ENCODE assay signal across 8 cellular contexts in the genomic region with DNA sequence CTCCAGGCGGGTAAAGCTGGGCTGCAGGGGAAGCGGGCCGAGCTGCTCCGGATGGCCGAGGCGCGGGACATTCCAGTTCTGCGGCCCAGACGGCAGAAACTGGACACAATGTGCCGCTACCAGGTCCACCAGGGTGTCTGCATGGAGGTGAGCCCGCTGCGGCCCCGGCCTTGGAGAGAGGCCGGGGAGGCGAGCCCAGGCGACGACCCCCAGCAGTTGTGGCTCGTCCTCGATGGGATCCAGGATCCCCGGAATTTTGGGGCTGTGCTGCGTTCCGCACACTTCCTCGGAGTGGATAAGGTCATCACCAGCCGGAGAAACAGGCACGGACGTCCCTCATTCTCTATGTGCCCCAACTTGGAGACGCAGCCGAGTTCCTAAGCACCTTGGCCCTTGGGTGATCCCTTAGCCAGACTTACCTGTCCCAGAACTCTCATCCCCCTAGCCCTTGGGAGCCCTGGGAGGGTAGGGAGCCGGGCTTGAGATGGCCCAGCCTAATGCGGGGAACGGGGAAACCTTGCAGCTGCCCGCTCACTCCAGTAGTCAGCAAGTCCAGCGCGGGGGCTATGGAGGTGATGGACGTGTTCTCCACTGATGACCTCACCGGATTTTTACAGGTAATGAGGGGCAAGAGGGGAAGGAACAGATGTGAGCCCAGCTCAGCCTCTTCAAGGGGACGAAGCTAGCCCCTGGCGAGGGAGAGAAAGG. TPM values are rescaled to one million over a fixed set of nuclear protein-coding genes. Genes with fewer than 3 reads are reported as not detected.
DNase-seq lines count a peak whose midpoint lies in the region; ATAC-seq lines count a peak whose summit lies in the region.

No MANE protein-coding gene starts in this region.

- H3K27ac Mint-ChIP-seq in activated T-helper 17 cell treated with anti-CD3 and anti-CD28 coated beads, Interleukin-2, amount 50 U/mL, for 72 hours: peak overlapping the region; percentile 68

- WGBS in HUES64: 1% methylated on average over 38 of the region's 38 CpGs

- H3K27me3 ChIP-seq in HUES64 (ENCODE audit: insufficient read depth, low read length): no peaks in the 10 kb centered on the region; the same call in 1 of the 2 replicates

- H3K36me3 ChIP-seq in HUES64 (ENCODE audit: insufficient read depth, low read length): peaks cover 23% of the 10 kb centered on the region

- peaks cover 17% of the 10 kb centered on the region for H3K4me1 ChIP-seq in HUES64 (ENCODE audit: insufficient read depth, low read length)

- DNase-seq in NCI-H2081 (lab: John Stamatoyannopoulos, UW): peak; percentile 14 to 44
- no peak for DNase-seq in NCI-H2081 treated with DMSO at 0.1 percent for 48 hours (lab: John Stamatoyannopoulos, UW)
- DNase-seq in left ventricle myocardium superior: no peak
- DNase-seq in retina: peak; percentile 36
- DNase-seq in Ammon's horn (ENCODE audit: low spot score): no peak

- no peaks in the 10 kb centered on the region for H3K9me3 Mint-ChIP-seq in activated T-helper 17 cell treated with anti-CD3 and anti-CD28 coated beads, Interleukin-2, amount 50 U/mL, for 72 hours

- no peaks in the 10 kb centered on the region for H3K27me3 Mint-ChIP-seq in activated T-helper 17 cell treated with anti-CD3 and anti-CD28 coated beads, Interleukin-2, amount 50 U/mL, for 72 hours

- peak overlapping the region; percentile 89 for H3K4me3 Mint-ChIP-seq in activated T-helper 17 cell treated with anti-CD3 and anti-CD28 coated beads, Interleukin-2, amount 50 U/mL, for 72 hours

- H3K27ac ChIP-seq in HUES64 (ENCODE audit: low read depth, low read length): peak overlapping the region; percentile 78; the same call in 1 of the 2 replicates

- peaks cover 20% of the 10 kb centered on the region for H3K36me3 Mint-ChIP-seq in activated T-helper 17 cell treated with anti-CD3 and anti-CD28 coated beads, Interleukin-2, amount 50 U/mL, for 72 hours (ENCODE audit: low read depth)

- ATAC-seq in activated T-helper 17 cell treated with anti-CD3 and anti-CD28 coated beads, Interleukin-2, amount 50 U/mL, for 72 hours (replicated peaks): peak; percentile 23
- ATAC-seq in left ventricle myocardium superior: peak; percentile 5
- ATAC-seq in GM19452 (IDR thresholded peaks at IDR 0.05; ENCODE audit: unreplicated experiment): no peak

- intact Hi-C loops in left ventricle myocardium superior (cut with micrococcal nuclease): no loop called here

- H3K4me3 ChIP-seq in HUES64 (ENCODE audit: low read length): peak overlapping the region; percentile 70

- H3K9me3 ChIP-seq in HUES64 (ENCODE audit: insufficient read depth, low read depth, low read length): no peaks in the 10 kb centered on the region

- H3K4me1 Mint-ChIP-seq in activated T-helper 17 cell treated with anti-CD3 and anti-CD28 coated beads, Interleukin-2, amount 50 U/mL, for 72 hours: peaks cover 28% of the 10 kb centered on the region

- H3K9ac ChIP-seq in HUES64 (ENCODE audit: low read depth, low read length): peak overlapping the region; percentile 77

RNA-seq across cellular contexts. Expression of a gene that starts 0.8 kb away (rescaled TPM):
- 5.0 TPM for polyA plus RNA-seq in HUES64 (2013, experiment 1 of 2)
- 4.5 TPM for polyA plus RNA-seq in HUES64 (2013, experiment 2 of 2)
- total RNA-seq in activated T-helper 17 cell treated with anti-CD3 and anti-CD28 coated beads, Interleukin-2, amount 50 U/mL, for 72 hours: 10 to 100 TPM; 11.3 to 18.2 TPM
- 9.2 TPM for total RNA-seq in left ventricle myocardium superior

RNA-seq across cellular contexts. Expression of a gene that starts 10.5 kb away (rescaled TPM):
- polyA plus RNA-seq in HUES64 (2013, experiment 1 of 2): 17.2 TPM
- polyA plus RNA-seq in HUES64 (2013, experiment 2 of 2): 19.1 TPM
- 1 to 10 TPM; 3.8 to 6.4 TPM for total RNA-seq in activated T-helper 17 cell treated with anti-CD3 and anti-CD28 coated beads, Interleukin-2, amount 50 U/mL, for 72 hours
- total RNA-seq in left ventricle myocardium superior: 13.5 TPM

RNA-seq across cellular contexts. Expression of a gene that starts 57.5 kb away (rescaled TPM):
- 37.2 TPM for polyA plus RNA-seq in HUES64 (2013, experiment 1 of 2)
- 40.0 TPM for polyA plus RNA-seq in HUES64 (2013, experiment 2 of 2)
- 10 to 100 TPM; 84.2 to 95.7 TPM for total RNA-seq in activated T-helper 17 cell treated with anti-CD3 and anti-CD28 coated beads, Interleukin-2, amount 50 U/mL, for 72 hours
- total RNA-seq in left ventricle myocardium superior: 41.8 TPM

Comparison
In these comparisons a context has a peak if more than half of its experiments do, and no peak if none do; other contexts are left out.
1. DNase-seq: peak in NCI-H2081 (2 of 2) and retina (single experiment); none in NCI-H2081 treated with DMSO at 0.1 percent for 48 hours (single experiment), left ventricle myocardium superior (single experiment) and Ammon's horn (single experiment).